In the genomic region with DNA sequence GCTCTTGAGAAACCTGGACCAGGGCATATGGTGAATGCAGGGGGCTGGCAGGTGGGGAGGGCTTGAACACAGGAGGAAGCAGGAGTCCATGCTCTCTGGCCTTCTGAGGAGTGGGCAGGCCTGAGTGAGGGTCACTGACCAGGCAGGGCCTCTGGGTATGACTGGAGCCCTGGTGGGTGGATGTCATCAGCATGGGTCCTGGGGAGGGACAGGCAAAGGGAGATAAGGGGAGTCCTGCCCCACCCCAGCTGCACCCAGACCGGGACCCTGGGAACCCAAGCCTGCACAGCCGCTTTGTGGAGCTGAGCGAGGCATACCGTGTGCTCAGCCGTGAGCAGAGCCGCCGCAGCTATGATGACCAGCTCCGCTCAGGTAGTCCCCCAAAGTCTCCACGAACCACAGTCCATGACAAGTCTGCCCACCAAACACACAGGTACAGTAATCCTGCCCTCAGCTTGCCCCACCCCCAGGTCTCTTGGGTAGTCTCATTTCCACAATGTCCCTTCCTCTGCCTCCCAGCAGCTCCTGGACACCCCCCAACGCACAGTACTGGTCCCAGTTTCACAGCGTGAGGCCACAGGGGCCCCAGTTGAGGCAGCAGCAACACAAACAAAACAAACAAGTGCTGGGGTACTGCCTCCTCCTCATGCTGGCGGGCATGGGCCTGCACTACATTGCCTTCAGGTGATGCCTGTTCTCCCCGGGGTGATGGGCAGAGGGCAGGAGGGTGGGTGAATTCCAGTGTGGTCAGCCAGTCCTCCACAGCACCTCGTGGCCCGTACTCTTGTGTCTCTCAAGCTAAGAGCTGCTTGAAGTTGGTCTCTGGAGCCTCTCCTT, we compare ENCODE assay signal across 1 cellular context.
TF ChIP-seq lines count a peak whose summit lies in the region.

No MANE protein-coding gene starts in this region.

TF ChIP-seq in GM23338, 12 proteins besides CTCF, POLR2A, EP300 and RAD21 (continued from another document):
- TF ChIP-seq, protein P1, sequence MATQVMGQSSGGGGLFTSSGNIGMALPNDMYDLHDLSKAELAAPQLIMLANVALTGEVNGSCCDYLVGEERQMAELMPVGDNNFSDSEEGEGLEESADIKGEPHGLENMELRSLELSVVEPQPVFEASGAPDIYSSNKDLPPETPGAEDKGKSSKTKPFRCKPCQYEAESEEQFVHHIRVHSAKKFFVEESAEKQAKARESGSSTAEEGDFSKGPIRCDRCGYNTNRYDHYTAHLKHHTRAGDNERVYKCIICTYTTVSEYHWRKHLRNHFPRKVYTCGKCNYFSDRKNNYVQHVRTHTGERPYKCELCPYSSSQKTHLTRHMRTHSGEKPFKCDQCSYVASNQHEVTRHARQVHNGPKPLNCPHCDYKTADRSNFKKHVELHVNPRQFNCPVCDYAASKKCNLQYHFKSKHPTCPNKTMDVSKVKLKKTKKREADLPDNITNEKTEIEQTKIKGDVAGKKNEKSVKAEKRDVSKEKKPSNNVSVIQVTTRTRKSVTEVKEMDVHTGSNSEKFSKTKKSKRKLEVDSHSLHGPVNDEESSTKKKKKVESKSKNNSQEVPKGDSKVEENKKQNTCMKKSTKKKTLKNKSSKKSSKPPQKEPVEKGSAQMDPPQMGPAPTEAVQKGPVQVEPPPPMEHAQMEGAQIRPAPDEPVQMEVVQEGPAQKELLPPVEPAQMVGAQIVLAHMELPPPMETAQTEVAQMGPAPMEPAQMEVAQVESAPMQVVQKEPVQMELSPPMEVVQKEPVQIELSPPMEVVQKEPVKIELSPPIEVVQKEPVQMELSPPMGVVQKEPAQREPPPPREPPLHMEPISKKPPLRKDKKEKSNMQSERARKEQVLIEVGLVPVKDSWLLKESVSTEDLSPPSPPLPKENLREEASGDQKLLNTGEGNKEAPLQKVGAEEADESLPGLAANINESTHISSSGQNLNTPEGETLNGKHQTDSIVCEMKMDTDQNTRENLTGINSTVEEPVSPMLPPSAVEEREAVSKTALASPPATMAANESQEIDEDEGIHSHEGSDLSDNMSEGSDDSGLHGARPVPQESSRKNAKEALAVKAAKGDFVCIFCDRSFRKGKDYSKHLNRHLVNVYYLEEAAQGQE (IDR thresholded peaks at IDR 0.05; ENCODE audit: unreplicated experiment), result no peak
